ENCODE assay signal across 8 cellular contexts in genomic region chr13:46051958-46052313, GRCh38. TPM values are rescaled to one million over a fixed set of nuclear protein-coding genes. Genes with fewer than 3 reads are reported as not detected.
DNase-seq lines count a peak whose midpoint lies in the region; ATAC-seq, FAIRE-seq and TF ChIP-seq lines count a peak whose summit lies in the region.

No MANE protein-coding gene starts in this region.

- H3K4me3 ChIP-seq in MG63: peak overlapping the region; percentile 97

- peaks cover 9 to 16% of the 10 kb centered on the region in 2 donors for H3K27me3 Mint-ChIP-seq in effector memory CD8-positive, alpha-beta T cell
- peaks cover 8 to 10% of the 10 kb centered on the region in 2 donors for H3K27me3 Mint-ChIP-seq in natural killer cell treated with Interleukin-12 subunit alpha and Interleukin-12 subunit beta and Interleukin-15 and Interleukin-18, amount 100 ng/mL, for 72 hours

- TF ChIP-seq POLR2A in H54 (IDR thresholded peaks at IDR 0.05; ENCODE audit: low read depth, low read length): no peak

- peaks cover 14 to 33% of the 10 kb centered on the region in 2 donors for H3K4me1 Mint-ChIP-seq in effector memory CD8-positive, alpha-beta T cell (ENCODE audit: low read depth in 2 of 2)
- H3K4me1 Mint-ChIP-seq in natural killer cell treated with Interleukin-12 subunit alpha and Interleukin-12 subunit beta and Interleukin-15 and Interleukin-18, amount 100 ng/mL, for 72 hours (ENCODE audit: low read depth in 2 of 2): peaks cover 20 to 22% of the 10 kb centered on the region in 2 donors

- no peak for FAIRE-seq in H54 (lab: Jason Lieb, UNC)

- no peaks in the 10 kb centered on the region for H3K9me3 ChIP-seq in MG63

- H3K27me3 ChIP-seq in MG63: no peaks in the 10 kb centered on the region

- peak overlapping the region; percentile 97 for H3K27ac Mint-ChIP-seq in effector memory CD8-positive, alpha-beta T cell
- H3K27ac Mint-ChIP-seq in natural killer cell treated with Interleukin-12 subunit alpha and Interleukin-12 subunit beta and Interleukin-15 and Interleukin-18, amount 100 ng/mL, for 72 hours: peak overlapping the region; percentile 89 to 96

- no peaks in the 10 kb centered on the region for H3K36me3 ChIP-seq in MG63

- H3K36me3 Mint-ChIP-seq in effector memory CD8-positive, alpha-beta T cell (ENCODE audit: insufficient read depth): peaks cover 8% of the 10 kb centered on the region
- H3K36me3 Mint-ChIP-seq in natural killer cell treated with Interleukin-12 subunit alpha and Interleukin-12 subunit beta and Interleukin-15 and Interleukin-18, amount 100 ng/mL, for 72 hours: no peaks in the 10 kb centered on the region

- peak; percentile 1 for ATAC-seq in GM21447 (IDR thresholded peaks at IDR 0.05; ENCODE audit: unreplicated experiment)
- ATAC-seq in effector memory CD8-positive, alpha-beta T cell (replicated peaks): peak; percentile 27
- ATAC-seq in natural killer cell treated with Interleukin-12 subunit alpha and Interleukin-12 subunit beta and Interleukin-15 and Interleukin-18, amount 100 ng/mL, for 72 hours: peak in 1 of 2 donors; percentile 34

- DNase-seq in MG63 (no peak), H54 (ENCODE audit: insufficient read length, low spot score) (no peak), ureter (ENCODE audit: low spot score) (no peak), NCI-H1694 (lab: John Stamatoyannopoulos, UW) (no peak), ecto neural progenitor cell (ENCODE audit: low spot score) (no peak)
- no peak for DNase-seq in effector memory CD8-positive, alpha-beta T cell
- DNase-seq in natural killer cell treated with Interleukin-12 subunit alpha and Interleukin-12 subunit beta and Interleukin-15 and Interleukin-18, amount 100 ng/mL, for 72 hours (ENCODE audit: low spot score): no peak

- H3K4me3 Mint-ChIP-seq in effector memory CD8-positive, alpha-beta T cell: peak overlapping the region; percentile 91 to 92
- H3K4me3 Mint-ChIP-seq in natural killer cell treated with Interleukin-12 subunit alpha and Interleukin-12 subunit beta and Interleukin-15 and Interleukin-18, amount 100 ng/mL, for 72 hours: peak overlapping the region; percentile 86

- H3K9me3 Mint-ChIP-seq in effector memory CD8-positive, alpha-beta T cell: no peaks in the 10 kb centered on the region
- H3K9me3 Mint-ChIP-seq in natural killer cell treated with Interleukin-12 subunit alpha and Interleukin-12 subunit beta and Interleukin-15 and Interleukin-18, amount 100 ng/mL, for 72 hours: no peaks in the 10 kb centered on the region

RNA-seq across cellular contexts. Expression of gene ZC3H13, which starts 0.6 kb away (rescaled TPM):
- 6.8 and 11.7 TPM in 2 replicates for total RNA-seq in MG63 (2014; rRNA removed; shearing (Covaris generic); ENCODE audit: low replicate concordance)
- 10 to 100 TPM; 49.1 to 65.0 TPM for total RNA-seq in natural killer cell treated with Interleukin-12 subunit alpha and Interleukin-12 subunit beta and Interleukin-15 and Interleukin-18, amount 100 ng/mL, for 72 hours
- total RNA-seq in ureter: 53.4 TPM

RNA-seq across cellular contexts. Expression of gene CPB2, which starts 52.9 kb away (rescaled TPM):
- total RNA-seq in MG63 (2014; rRNA removed; shearing (Covaris generic); ENCODE audit: low replicate concordance): not detected in 2 replicates
- not detected for total RNA-seq in natural killer cell treated with Interleukin-12 subunit alpha and Interleukin-12 subunit beta and Interleukin-15 and Interleukin-18, amount 100 ng/mL, for 72 hours
- total RNA-seq in ureter: not detected
